1 cellular context compared by ENCODE assay signal in genomic region chr19:14795078-14795721, GRCh38.
TF ChIP-seq lines count a peak whose summit lies in the region.

No MANE protein-coding gene starts in this region.

TF ChIP-seq in K562, 482 proteins besides CTCF, POLR2A, EP300 and RAD21 (continues in another document):
- peak; percentile 71; the same call in 1 of the 2 replicates for TF ChIP-seq MIER1 (IDR thresholded peaks at IDR 0.05; ENCODE audit: low read depth)
- 0 out of 2 replicates have a peak, but pooled peaks have one; percentile 31 for TF ChIP-seq ETV1 (tag; conservative IDR thresholded peaks at IDR 0.05; ENCODE audit: low read depth)
- TF ChIP-seq C11orf30 (IDR thresholded peaks at IDR 0.05; ENCODE audit: low read depth) = peak; percentile 98
- TF ChIP-seq ZNF589 (CRISPR knock-in tag; IDR thresholded peaks at IDR 0.05; ENCODE audit: low read depth) = peak; percentile 61; the same call in 1 of the 2 replicates
- peak; percentile 73 for TF ChIP-seq ATF7 (IDR thresholded peaks at IDR 0.05)
- no peak for TF ChIP-seq BCL6 (CRISPR knock-in tag; IDR thresholded peaks at IDR 0.05)
- TF ChIP-seq ZBTB2 (IDR thresholded peaks at IDR 0.05) = no peak
- TF ChIP-seq TAF7 (tag; IDR thresholded peaks at IDR 0.05) = no peak
- 0 out of 4 replicates have a peak, but pooled peaks of 1 of the 2 experiments have one; percentile 56 for TF ChIP-seq ARNT (IDR thresholded peaks at IDR 0.05)
- TF ChIP-seq RCOR1 (IDR thresholded peaks at IDR 0.05; ENCODE audit: borderline replicate concordance in 1 of 2, low read depth in 2 of 2, low read length in 2 of 2) = peak in 1 of 2 experiments; percentile 73; a peak in 2 of 4 replicates
- TF ChIP-seq BDP1 (IDR thresholded peaks at IDR 0.05; ENCODE audit: insufficient read depth, insufficient read length) = no peak
- peak; percentile 46; the same call in 1 of the 2 replicates for TF ChIP-seq SOX6 (IDR thresholded peaks at IDR 0.05)
- peak; percentile 82 for TF ChIP-seq PKNOX1 (IDR thresholded peaks at IDR 0.05)
- peak; percentile 90 for TF ChIP-seq MEIS2 (IDR thresholded peaks at IDR 0.05; ENCODE audit: partially characterized antibody)
- peak; percentile 83 for TF ChIP-seq BACH1 (tag; IDR thresholded peaks at IDR 0.05)
- TF ChIP-seq ZNF316 (IDR thresholded peaks at IDR 0.05) = peak; percentile 99
- no peak for TF ChIP-seq ZNF277 (CRISPR knock-in tag; IDR thresholded peaks at IDR 0.05; ENCODE audit: borderline replicate concordance)
- peak; percentile 96 for TF ChIP-seq MAFF (IDR thresholded peaks at IDR 0.05; ENCODE audit: low read length)
- TF ChIP-seq VEZF1 (CRISPR knock-in tag; IDR thresholded peaks at IDR 0.05) = peak; percentile 34; the same call in 1 of the 2 replicates
- TF ChIP-seq CREM (IDR thresholded peaks at IDR 0.05; ENCODE audit: low read depth) = 0 out of 2 replicates have a peak, but pooled peaks have one; percentile 17
- TF ChIP-seq FOSL1 (tag; conservative IDR thresholded peaks at IDR 0.05) = peak; percentile 42
- 0 out of 4 replicates have a peak, but pooled peaks of 1 of the 2 experiments have one; percentile 26 for TF ChIP-seq TRIM24 (IDR thresholded peaks at IDR 0.05)
- TF ChIP-seq CBX2 (IDR thresholded peaks at IDR 0.05; ENCODE audit: insufficient read depth, low read length, poor library complexity, severe bottlenecking) = no peak
- no peak for TF ChIP-seq ZNF717 (CRISPR knock-in tag; IDR thresholded peaks at IDR 0.05)
- TF ChIP-seq MLLT1 (IDR thresholded peaks at IDR 0.05) = 0 out of 4 replicates have a peak, but pooled peaks of 1 of the 2 experiments have one; percentile 27
- peak; percentile 95 for TF ChIP-seq NFE2 (IDR thresholded peaks at IDR 0.05; ENCODE audit: low read depth)
- no peak for TF ChIP-seq ARID3B (CRISPR knock-in tag; IDR thresholded peaks at IDR 0.05; ENCODE audit: borderline replicate concordance)
- peak; percentile 72; the same call in 1 of the 2 replicates for TF ChIP-seq HDAC2 (IDR thresholded peaks at IDR 0.05)
- peak; percentile 95 for TF ChIP-seq MAFK (IDR thresholded peaks at IDR 0.05; ENCODE audit: low read length)
- no peak for TF ChIP-seq PBX2 (CRISPR knock-in tag; IDR thresholded peaks at IDR 0.05; ENCODE audit: low read depth)
- TF ChIP-seq PBX2 (tag; conservative IDR thresholded peaks at IDR 0.05; ENCODE audit: low read depth) = peak; percentile 75
- peak; percentile 37 to 62; a peak in 3 of 4 replicates for TF ChIP-seq KDM1A (IDR thresholded peaks at IDR 0.05)
- TF ChIP-seq AFF1 (IDR thresholded peaks at IDR 0.05; ENCODE audit: low read depth in 1 of 2, partially characterized antibody in 2 of 2) = peak in 1 of 2 experiments; percentile 51
- no peak for TF ChIP-seq ZBTB5 (IDR thresholded peaks at IDR 0.05)
- 0 out of 2 replicates have a peak, but pooled peaks have one; percentile 4 for TF ChIP-seq SPI1 (IDR thresholded peaks at IDR 0.05; ENCODE audit: borderline replicate concordance, low read depth, low read length)
- peak; percentile 41; the same call in 1 of the 2 replicates for TF ChIP-seq SMARCA4 (IDR thresholded peaks at IDR 0.05)
- TF ChIP-seq ATF3 (IDR thresholded peaks at IDR 0.05) = peak; percentile 57; the same call in 1 of the 2 replicates
- no peak for TF ChIP-seq ATF3 (CRISPR knock-in tag; conservative IDR thresholded peaks at IDR 0.05)
- TF ChIP-seq EHMT2 (IDR thresholded peaks at IDR 0.05) = peak; percentile 84
- TF ChIP-seq MAFG (tag; conservative IDR thresholded peaks at IDR 0.05) = peak; percentile 96
- TF ChIP-seq DPF2 (IDR thresholded peaks at IDR 0.05) = peak; percentile 71
- TF ChIP-seq JUND (IDR thresholded peaks at IDR 0.05; ENCODE audit: borderline replicate concordance, low read depth, low read length) = peak; percentile 69; the same call in 1 of the 2 replicates
- peak; percentile 79; the same call in 2 of the 3 replicates for TF ChIP-seq JUND (tag; IDR thresholded peaks at IDR 0.05; ENCODE audit: borderline replicate concordance, low read depth, low read length)
- peak; percentile 58 for TF ChIP-seq ARID1B (IDR thresholded peaks at IDR 0.05)
- peak; percentile 44 for TF ChIP-seq GABPA (tag; conservative IDR thresholded peaks at IDR 0.05; ENCODE audit: low read depth)
